Comparison of ENCODE assay signal across 14 cellular contexts in genomic region chr4:55742655-55743191, GRCh38.
DNase-seq lines count a peak whose midpoint lies in the region; ATAC-seq, FAIRE-seq and TF ChIP-seq lines count a peak whose summit lies in the region.
"Had no signal": no experiment of that assay in that cellular context is flagged by ENCODE, and none has a peak within 500 bp of the region (broad histone marks: within the 10 kb centered on the region; RNA-seq: fewer than 3 reads in every experiment).

No MANE protein-coding gene starts in this region.

- CTCF ChIA-PET in A549 (lab: Yijun Ruan, JAX) = no interaction called here

- TF ChIP-seq EP300 in A549 (IDR thresholded peaks at IDR 0.05) = no peak

- no peak overlapping the region for H3K4me2 ChIP-seq in A549

- H3K4me3 Mint-ChIP-seq in HFFc6 = no peak overlapping the region
- H3K4me3 Mint-ChIP-seq: activated T-cell treated with anti-CD3 and anti-CD28 coated beads, Interleukin-2, amount 50 U/mL, for 24 hours had no signal

- no peaks in the 10 kb centered on the region for H3K4me1 ChIP-seq in A549

- POLR2A ChIA-PET in A549 (lab: Yijun Ruan, JAX) = no interaction called here

- no peaks in the 10 kb centered on the region for H3K9me3 Mint-ChIP-seq in HFFc6
- H3K9me3 Mint-ChIP-seq: activated T-cell treated with anti-CD3 and anti-CD28 coated beads, Interleukin-2, amount 50 U/mL, for 24 hours had no signal

- TF ChIP-seq CTCF in A549 (IDR thresholded peaks at IDR 0.05) (no peak), HFFc6 (IDR thresholded peaks at IDR 0.05) (no peak)

- H3K9me3 ChIP-seq in A549 = no peaks in the 10 kb centered on the region

- no peak for TF ChIP-seq POLR2A in A549 (IDR thresholded peaks at IDR 0.05; ENCODE audit: low read length)

- TF ChIP-seq RAD21 in A549 (conservative IDR thresholded peaks at IDR 0.05 in 1 of 2, IDR thresholded peaks at IDR 0.05 in 1 of 2) = no peak

- H3K27me3 Mint-ChIP-seq in HFFc6 (ENCODE audit: insufficient read depth) = peaks cover 4% of the 10 kb centered on the region

- H3K27ac ChIP-seq in A549 = no peak overlapping the region

- H3K4me3 ChIP-seq in A549 = no peak overlapping the region

- H3K27ac Mint-ChIP-seq in HFFc6 = no peak overlapping the region
- H3K27ac Mint-ChIP-seq: activated T-cell treated with anti-CD3 and anti-CD28 coated beads, Interleukin-2, amount 50 U/mL, for 24 hours had no signal

- ATAC-seq in A549 = peak in 1 of 2 experiments; percentile 42; a peak in 2 of 6 replicates
- ATAC-seq in HG03139 (IDR thresholded peaks at IDR 0.05; ENCODE audit: unreplicated experiment) = no peak

- DNase-seq in A549 (ENCODE audit: low read depth in 1 of 2, low spot score in 1 of 2) (peak in 1 of 2 experiments; percentile 24), HFFc6 (peak; percentile 28), amniotic epithelial cell (ENCODE audit: low read depth) (peak; percentile 96), kidney glomerular epithelial cell (lab: John Stamatoyannopoulos, UW) (peak; percentile 26), GM19240 (ENCODE audit: insufficient read length, low spot score) (no peak)
- DNase-seq in activated CD4-positive, alpha-beta T cell treated with anti-CD3 and anti-CD28 coated beads for 1 hour = no peak
- DNase-seq in activated CD8-positive, alpha-beta memory T cell treated with anti-CD3 and anti-CD28 coated beads, Interleukin-2, amount 50 U/mL, for 48 hours = no peak
- DNase-seq: activated CD4-positive, CD25-positive, alpha-beta regulatory T cell treated with anti-CD3 and anti-CD28 coated beads, Interleukin-2, amount 50 U/mL, for 72 hours; activated T-cell treated with anti-CD3 and anti-CD28 coated beads, Interleukin-2, amount 50 U/mL, for 24 hours; effector CD4-positive, alpha-beta T cell; head of caudate nucleus; NCI-H1105; NK-92 treated with Interleukin-12 subunit alpha and Interleukin-12 subunit beta, amount 100 ng/mL, for 24 hours had no signal

- 35% methylated on average over 5 of the region's 5 CpGs for WGBS in A549 (ENCODE audit: missing lambda C conversion rate)

- H3K4me1 Mint-ChIP-seq in HFFc6 (ENCODE audit: low read depth) = peaks cover 7% of the 10 kb centered on the region

- no peak for FAIRE-seq in A549 (lab: Jason Lieb, UNC)

- no peaks in the 10 kb centered on the region for H3K36me3 Mint-ChIP-seq in HFFc6 (ENCODE audit: low read depth)

TF ChIP-seq in A549, 52 proteins besides CTCF, POLR2A, EP300 and RAD21:
- peak; percentile 6 for TF ChIP-seq MAFK (IDR thresholded peaks at IDR 0.05; ENCODE audit: partially characterized antibody)
- TF ChIP-seq ATOH8 (CRISPR knock-in tag; IDR thresholded peaks at IDR 0.05; ENCODE audit: low read depth) = peak; percentile 55; the same call in 1 of the 2 replicates
- no peak for TF ChIP-seq BHLHE40 (IDR thresholded peaks at IDR 0.05; ENCODE audit: low read depth, low read length)
- no peak for TF ChIP-seq ZC3H11A (IDR thresholded peaks at IDR 0.05)
- TF ChIP-seq CHD4 (IDR thresholded peaks at IDR 0.05; ENCODE audit: borderline replicate concordance) = no peak

Comparison
In these comparisons a context has a peak if more than half of its experiments do, and no peak if none do; other contexts are left out.
1. DNase-seq: peak in HFFc6 (single experiment), amniotic epithelial cell (single experiment) and kidney glomerular epithelial cell (single experiment); none in activated CD4-positive, alpha-beta T cell treated with anti-CD3 and anti-CD28 coated beads for 1 hour (single experiment), GM19240 (single experiment) and activated CD8-positive, alpha-beta memory T cell treated with anti-CD3 and anti-CD28 coated beads, Interleukin-2, amount 50 U/mL, for 48 hours (single experiment).